ENCODE assay signal across 19 cellular contexts in the genomic region with DNA sequence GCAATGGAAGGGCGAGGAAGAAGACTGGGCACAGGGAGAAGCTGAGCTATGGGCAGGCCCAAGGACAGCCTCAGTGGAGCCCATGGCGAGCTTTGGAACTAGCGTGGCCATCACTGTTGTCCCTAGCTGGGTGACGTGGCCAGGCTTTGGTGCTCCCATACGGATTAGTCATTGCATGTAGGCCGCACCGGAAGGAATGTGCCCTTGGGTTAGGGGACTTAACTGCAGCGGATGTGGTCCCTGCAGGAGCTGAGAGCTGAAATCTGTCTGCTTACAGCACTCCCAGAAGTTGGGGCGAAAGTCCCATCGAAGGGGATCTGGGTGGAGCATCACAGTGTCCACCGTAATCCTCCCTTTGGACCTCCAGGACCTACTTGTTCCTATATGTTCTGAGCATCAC.
DNase-seq lines count a peak whose midpoint lies in the region; ATAC-seq and TF ChIP-seq lines count a peak whose summit lies in the region.
"Had no signal": no experiment of that assay in that cellular context is flagged by ENCODE, and none has a peak within 500 bp of the region (broad histone marks: within the 10 kb centered on the region; RNA-seq: fewer than 3 reads in every experiment).

No MANE protein-coding gene starts in this region.

- no peaks in the 10 kb centered on the region for H3K9me3 Mint-ChIP-seq in activated CD4-positive, alpha-beta T cell treated with anti-CD3 and anti-CD28 coated beads, Interleukin-2, amount 10 ng/mL, durations not matched to agents 24 days and 14 days

- H3K27me3 Mint-ChIP-seq in activated CD4-positive, alpha-beta T cell treated with anti-CD3 and anti-CD28 coated beads, Interleukin-2, amount 10 ng/mL, durations not matched to agents 24 days and 14 days = no peaks in the 10 kb centered on the region

- H3K36me3 ChIP-seq in SJCRH30 (no peaks in the 10 kb centered on the region), lung (ENCODE audit: control insufficient read depth in 2 of 2, insufficient read depth in 2 of 2, low read length in 2 of 2) (no peaks in the 10 kb centered on the region)
- H3K36me3 ChIP-seq: BLaER1 treated with 17β-estradiol and CSF1 and Interleukin-3, amounts not matched to agents 10 nM and 100 nM had no signal

- H3K9me3 ChIP-seq in SJCRH30 (replicated peaks) = no peaks in the 10 kb centered on the region
- H3K9me3 ChIP-seq in lung (ENCODE audit: control insufficient read depth in 2 of 2, insufficient read depth in 1 of 2, low read length in 1 of 2) = no peaks in the 10 kb centered on the region
- H3K9me3 ChIP-seq: BLaER1 treated with 17β-estradiol and CSF1 and Interleukin-3, amounts not matched to agents 10 nM and 100 nM had no signal

- no peaks in the 10 kb centered on the region for H3K4me1 Mint-ChIP-seq in activated CD4-positive, alpha-beta T cell treated with anti-CD3 and anti-CD28 coated beads, Interleukin-2, amount 10 ng/mL, durations not matched to agents 24 days and 14 days

- no peak overlapping the region for H3K27ac Mint-ChIP-seq in activated CD4-positive, alpha-beta T cell treated with anti-CD3 and anti-CD28 coated beads, Interleukin-2, amount 10 ng/mL, durations not matched to agents 24 days and 14 days

- no peak overlapping the region for H3K4me3 Mint-ChIP-seq in activated CD4-positive, alpha-beta T cell treated with anti-CD3 and anti-CD28 coated beads, Interleukin-2, amount 10 ng/mL, durations not matched to agents 24 days and 14 days

- 82 to 92% methylated on average over 11 of the region's 11 CpGs for WGBS in lung, 2 donors

- no peak for TF ChIP-seq CTCF in lung (IDR thresholded peaks at IDR 0.05; ENCODE audit: control extremely low read depth, extremely low read depth)

- intact Hi-C loops in activated CD4-positive, alpha-beta T cell treated with anti-CD3 and anti-CD28 coated beads, Interleukin-2, amount 10 ng/mL, durations not matched to agents 24 days and 14 days (cut with micrococcal nuclease) = no loop called here

- ATAC-seq in lung (ENCODE audit: insufficient read depth, low FRiP score) (no peak), GM19397 (IDR thresholded peaks at IDR 0.05; ENCODE audit: unreplicated experiment) (no peak)

- H3K27me3 ChIP-seq in SJCRH30 (no peaks in the 10 kb centered on the region), lung (ENCODE audit: control insufficient read depth, insufficient read depth) (no peaks in the 10 kb centered on the region)
- H3K27me3 ChIP-seq: BLaER1 treated with 17β-estradiol and CSF1 and Interleukin-3, amounts not matched to agents 10 nM and 100 nM had no signal

- H3K27ac ChIP-seq in SJCRH30 (no peak overlapping the region), lung (ENCODE audit: low read depth in 1 of 2, low read length in 1 of 2) (no peak overlapping the region)
- H3K27ac ChIP-seq: BLaER1 treated with 17β-estradiol and CSF1 and Interleukin-3, amounts not matched to agents 10 nM and 100 nM; HL-60 had no signal

- peak; percentile 16 for DNase-seq in activated CD4-positive, alpha-beta T cell treated with anti-CD3 and anti-CD28 coated beads, Interleukin-2, amount 10 ng/mL, durations not matched to agents 24 days and 14 days
- DNase-seq in activated CD4-positive, alpha-beta T cell treated with anti-CD3 and anti-CD28 coated beads, Interleukin-2, amount 50 U/mL, for 48 hours = no peak
- peak; percentile 45 for DNase-seq in ELR (ENCODE audit: low read depth)
- peak; percentile 17 to 20 for DNase-seq in SJCRH30
- DNase-seq in lung (ENCODE audit: low spot score) = peak; percentile 21
- no peak for DNase-seq in UCSD-AML1 (lab: John Stamatoyannopoulos, UW; ENCODE audit: unreplicated experiment)
- no peak for DNase-seq in DMS53 (lab: John Stamatoyannopoulos, UW)
- DNase-seq: 8988T; HCEC 1CT; NCI-H1436 treated with DMSO at 0.1 percent for 48 hours; NCI-H2029 treated with DMSO at 0.1 percent for 48 hours; NCI-H2171 treated with DMSO at 0.1 percent for 48 hours; NCI-H446 treated with DMSO at 0.1 percent for 48 hours; NK-92 treated with Interleukin-12 subunit alpha and Interleukin-12 subunit beta, amount 100 ng/mL, for 24 hours; RPMI8226; SIG-M5 had no signal

- H3K4me1 ChIP-seq in SJCRH30 (no peaks in the 10 kb centered on the region), lung (ENCODE audit: control insufficient read depth in 2 of 2, insufficient read depth in 2 of 2, low read length in 2 of 2) (no peaks in the 10 kb centered on the region)
- H3K4me1 ChIP-seq: BLaER1 treated with 17β-estradiol and CSF1 and Interleukin-3, amounts not matched to agents 10 nM and 100 nM had no signal

- H3K4me3 ChIP-seq in SJCRH30 (no peak overlapping the region), lung (no peak overlapping the region)
- H3K4me3 ChIP-seq: BLaER1 treated with 17β-estradiol and CSF1 and Interleukin-3, amounts not matched to agents 10 nM and 100 nM had no signal

- H3K36me3 Mint-ChIP-seq in activated CD4-positive, alpha-beta T cell treated with anti-CD3 and anti-CD28 coated beads, Interleukin-2, amount 10 ng/mL, durations not matched to agents 24 days and 14 days (ENCODE audit: low read depth) = no peaks in the 10 kb centered on the region

Comparison
In these comparisons a context has a peak if more than half of its experiments do, and no peak if none do; other contexts are left out.
1. DNase-seq: peak in activated CD4-positive, alpha-beta T cell treated with anti-CD3 and anti-CD28 coated beads, Interleukin-2, amount 10 ng/mL, durations not matched to agents 24 days and 14 days (single experiment), ELR (single experiment), SJCRH30 (2 of 2) and lung (single experiment); none in activated CD4-positive, alpha-beta T cell treated with anti-CD3 and anti-CD28 coated beads, Interleukin-2, amount 50 U/mL, for 48 hours (0 of 2), UCSD-AML1 (single experiment) and DMS53 (single experiment).